ENCODE assay signal across 12 cellular contexts in genomic region chr5:124176692-124177091, GRCh38.
DNase-seq lines count a peak whose midpoint lies in the region; ATAC-seq, FAIRE-seq and TF ChIP-seq lines count a peak whose summit lies in the region.
"Had no signal": no experiment of that assay in that cellular context is flagged by ENCODE, and none has a peak within 500 bp of the region (broad histone marks: within the 10 kb centered on the region; RNA-seq: fewer than 3 reads in every experiment).

No MANE protein-coding gene starts in this region.

- no peaks in the 10 kb centered on the region for H3K27me3 Mint-ChIP-seq in activated CD4-positive, alpha-beta memory T cell treated with anti-CD3 and anti-CD28 coated beads for 36 hours
- no peaks in the 10 kb centered on the region for H3K27me3 Mint-ChIP-seq in activated T-helper 17 cell treated with anti-CD3 and anti-CD28 coated beads, Interleukin-2, amount 50 U/mL, for 72 hours

- no peak overlapping the region for H3K9ac ChIP-seq in H1 (replicated peaks in 1 of 4; ENCODE audit: extremely low read depth in 1 of 4, low read depth in 3 of 4, low read length in 3 of 4)

- no peak overlapping the region for H3K14ac ChIP-seq in H1 (ENCODE audit: insufficient read length)

- CTCF ChIA-PET in H1 (lab: Charles Lee; ENCODE audit: partially characterized antibody), result no interaction called here
- CTCF ChIA-PET in activated CD4-positive, alpha-beta memory T cell treated with anti-CD3 and anti-CD28 coated beads for 36 hours (lab: Charles Lee), result no interaction called here

- no peak overlapping the region for H3K4me3 Mint-ChIP-seq in activated CD4-positive, alpha-beta memory T cell treated with anti-CD3 and anti-CD28 coated beads for 36 hours
- no peak overlapping the region for H3K4me3 Mint-ChIP-seq in activated T-helper 17 cell treated with anti-CD3 and anti-CD28 coated beads, Interleukin-2, amount 50 U/mL, for 72 hours
- H3K4me3 Mint-ChIP-seq: stimulated activated effector memory CD8-positive, alpha-beta T cell treated with anti-CD3 and anti-CD28 coated beads, Interleukin-12 subunit alpha, Interleukin-12 subunit beta, amount 100 ng/mL, for 72 hours had no signal

- H3K23me2 ChIP-seq in H1 (ENCODE audit: low read depth, low read length), result no peaks in the 10 kb centered on the region

- H2AFZ ChIP-seq in H1 (ENCODE audit: low read length), result 0 out of 2 replicates have a peak overlapping the region, but pooled peaks have one; percentile 25

- no peak for TF ChIP-seq POLR2A in H1 (IDR thresholded peaks at IDR 0.05; ENCODE audit: control extremely low read depth in 1 of 2, low read depth in 2 of 2, low read length in 2 of 2)

- no peak overlapping the region for H2BK12ac ChIP-seq in H1 (ENCODE audit: low read depth, low read length)

- POLR2A ChIA-PET in H1 (lab: Charles Lee; ENCODE audit: partially characterized antibody), result no interaction called here
- POLR2A ChIA-PET in activated CD4-positive, alpha-beta memory T cell treated with anti-CD3 and anti-CD28 coated beads for 36 hours (lab: Charles Lee), result no interaction called here

- DNase-seq in NCI-H446 treated with DMSO at 0.1 percent for 48 hours (lab: John Stamatoyannopoulos, UW), result peak; percentile 85
- no peak for DNase-seq in H1 (ENCODE audit: low read depth in 1 of 2, low spot score in 2 of 2)
- peak; percentile 10 for DNase-seq in mucosa of gallbladder (ENCODE audit: low spot score)
- no peak for DNase-seq in activated CD4-positive, alpha-beta memory T cell treated with anti-CD3 and anti-CD28 coated beads for 36 hours
- DNase-seq: hippocampal formation, NCI-H1048, SJCRH30 had no signal

- no peaks in the 10 kb centered on the region for H3K27me3 ChIP-seq in H1 (replicated peaks in 1 of 4; ENCODE audit: control insufficient read depth in 3 of 4, extremely low read depth in 1 of 4, insufficient read depth in 3 of 4, low read length in 3 of 4)
- H3K27me3 ChIP-seq: SJCRH30 had no signal

- no peak overlapping the region for H4K91ac ChIP-seq in H1 (replicated peaks; ENCODE audit: insufficient read length, low read length)

- TF ChIP-seq RAD21 in H1 (IDR thresholded peaks at IDR 0.05 in 1 of 2, conservative IDR thresholded peaks at IDR 0.05 in 1 of 2; ENCODE audit: low read depth in 2 of 2, low read length in 2 of 2), result peak in 1 of 2 experiments; percentile 44; a peak in 2 of 4 replicates

- H3K79me1 ChIP-seq in H1 (ENCODE audit: low read depth, low read length), result no peaks in the 10 kb centered on the region

- peaks cover 16% of the 10 kb centered on the region for H3K9me3 Mint-ChIP-seq in activated CD4-positive, alpha-beta memory T cell treated with anti-CD3 and anti-CD28 coated beads for 36 hours
- peaks cover 9% of the 10 kb centered on the region for H3K9me3 Mint-ChIP-seq in activated T-helper 17 cell treated with anti-CD3 and anti-CD28 coated beads, Interleukin-2, amount 50 U/mL, for 72 hours

- H3K4me1 Mint-ChIP-seq in activated CD4-positive, alpha-beta memory T cell treated with anti-CD3 and anti-CD28 coated beads for 36 hours (ENCODE audit: low read depth), result no peaks in the 10 kb centered on the region
- H3K4me1 Mint-ChIP-seq in activated T-helper 17 cell treated with anti-CD3 and anti-CD28 coated beads, Interleukin-2, amount 50 U/mL, for 72 hours, result no peaks in the 10 kb centered on the region
- H3K4me1 Mint-ChIP-seq: stimulated activated effector memory CD8-positive, alpha-beta T cell treated with anti-CD3 and anti-CD28 coated beads, Interleukin-12 subunit alpha, Interleukin-12 subunit beta, amount 100 ng/mL, for 72 hours had no signal

- H3K18ac ChIP-seq in H1 (ENCODE audit: extremely low read depth, low read length), result no peak overlapping the region

- H3K36me3 Mint-ChIP-seq in activated CD4-positive, alpha-beta memory T cell treated with anti-CD3 and anti-CD28 coated beads for 36 hours, result no peaks in the 10 kb centered on the region
- no peaks in the 10 kb centered on the region for H3K36me3 Mint-ChIP-seq in activated T-helper 17 cell treated with anti-CD3 and anti-CD28 coated beads, Interleukin-2, amount 50 U/mL, for 72 hours (ENCODE audit: low read depth)
- H3K36me3 Mint-ChIP-seq: stimulated activated effector memory CD8-positive, alpha-beta T cell treated with anti-CD3 and anti-CD28 coated beads, Interleukin-12 subunit alpha, Interleukin-12 subunit beta, amount 100 ng/mL, for 72 hours had no signal

- H4K5ac ChIP-seq in H1 (ENCODE audit: insufficient read length, low read depth, low read length), result no peak overlapping the region

- H2BK5ac ChIP-seq in H1 (ENCODE audit: low read depth, low read length), result no peak overlapping the region

- no peak overlapping the region for H2BK15ac ChIP-seq in H1 (ENCODE audit: low read length)

- H3K27ac Mint-ChIP-seq in activated CD4-positive, alpha-beta memory T cell treated with anti-CD3 and anti-CD28 coated beads for 36 hours, result no peak overlapping the region
- H3K27ac Mint-ChIP-seq in activated T-helper 17 cell treated with anti-CD3 and anti-CD28 coated beads, Interleukin-2, amount 50 U/mL, for 72 hours, result no peak overlapping the region
- H3K27ac Mint-ChIP-seq: stimulated activated effector memory CD8-positive, alpha-beta T cell treated with anti-CD3 and anti-CD28 coated beads, Interleukin-12 subunit alpha, Interleukin-12 subunit beta, amount 100 ng/mL, for 72 hours had no signal

- peaks cover 4 to 15% of the 10 kb centered on the region in 2 experiments; a peak in 1 of 4 replicates for H3K9me3 ChIP-seq in H1 (ENCODE audit: insufficient read depth in 2 of 2, low read depth in 1 of 2, low read length in 1 of 2)
- H3K9me3 ChIP-seq: SJCRH30 had no signal

- H3K4me3 ChIP-seq in H1 (ENCODE audit: extremely low read depth in 1 of 4, insufficient read depth in 2 of 4, low read depth in 3 of 4, low read length in 4 of 4), result no peak overlapping the region
- H3K4me3 ChIP-seq: SJCRH30 had no signal

- no peak for FAIRE-seq in H1 (lab: Jason Lieb, UNC)

- no peaks in the 10 kb centered on the region; a peak in 1 of 8 replicates for H3K36me3 ChIP-seq in H1 (ENCODE audit: control insufficient read depth in 2 of 4, insufficient read depth in 4 of 4, low read length in 3 of 4)
- H3K36me3 ChIP-seq: SJCRH30 had no signal

- intact Hi-C loops in activated CD4-positive, alpha-beta memory T cell treated with anti-CD3 and anti-CD28 coated beads for 36 hours (cut with micrococcal nuclease), result no loop called here

- no peak overlapping the region for H3K4ac ChIP-seq in H1 (replicated peaks; ENCODE audit: insufficient read length, low read depth, low read length)

- H3K56ac ChIP-seq in H1 (replicated peaks; ENCODE audit: insufficient read length, low read depth, low read length), result no peak overlapping the region

- H3K27ac ChIP-seq in C4-2B (no peak overlapping the region), H1 (ENCODE audit: low read depth, low read length) (no peak overlapping the region)
- H3K27ac ChIP-seq: SJCRH30 had no signal

- H3K79me2 ChIP-seq in H1 (ENCODE audit: control insufficient read depth in 1 of 2, insufficient read depth in 2 of 2, low read length in 2 of 2), result no peaks in the 10 kb centered on the region

- ATAC-seq in GM18907 (IDR thresholded peaks at IDR 0.05; ENCODE audit: unreplicated experiment) (no peak), HG02588 (IDR thresholded peaks at IDR 0.05; ENCODE audit: unreplicated experiment) (no peak)
- ATAC-seq in activated T-helper 17 cell treated with anti-CD3 and anti-CD28 coated beads, Interleukin-2, amount 50 U/mL, for 72 hours (replicated peaks), result no peak
- ATAC-seq: stimulated activated effector memory CD8-positive, alpha-beta T cell treated with anti-CD3 and anti-CD28 coated beads, Interleukin-12 subunit alpha, Interleukin-12 subunit beta, amount 100 ng/mL, for 72 hours had no signal

- no peak overlapping the region for H4K8ac ChIP-seq in H1 (ENCODE audit: extremely low read depth, insufficient read depth, low read length)

- TF ChIP-seq CTCF in C4-2B (conservative IDR thresholded peaks at IDR 0.05) (peak; percentile 37), H1 (IDR thresholded peaks at IDR 0.05; ENCODE audit: control extremely low read depth in 1 of 3, insufficient read depth in 1 of 3, low read depth in 1 of 3, low read length in 3 of 3) (peak in 1 of 3 experiments; percentile 23; a peak in 1 of 4 replicates)

- no peak overlapping the region for H2BK120ac ChIP-seq in H1 (replicated peaks; ENCODE audit: low read depth, low read length)

- H3K23ac ChIP-seq in H1 (ENCODE audit: insufficient read length), result no peak overlapping the region

- H2BK20ac ChIP-seq in H1 (ENCODE audit: low read length), result peak overlapping the region; percentile 80; the same call in 1 of the 2 replicates

- no peak overlapping the region for H3K4me2 ChIP-seq in H1 (ENCODE audit: insufficient read depth in 1 of 2, low read depth in 2 of 2, low read length in 2 of 2)

- no peaks in the 10 kb centered on the region for H3K4me1 ChIP-seq in H1 (replicated peaks in 1 of 4; ENCODE audit: control insufficient read depth in 3 of 4, insufficient read depth in 4 of 4, low read length in 3 of 4)

- no peaks in the 10 kb centered on the region for H4K20me1 ChIP-seq in H1 (replicated peaks in 1 of 2; ENCODE audit: control insufficient read depth in 1 of 2, insufficient read depth in 2 of 2, low read length in 2 of 2)

- no peak for TF ChIP-seq EP300 in H1 (IDR thresholded peaks at IDR 0.05; ENCODE audit: borderline replicate concordance in 1 of 2, low read depth in 2 of 2, low read length in 2 of 2)

- H2AK5ac ChIP-seq in H1 (ENCODE audit: low read depth, low read length), result no peak overlapping the region

TF ChIP-seq in H1, 55 proteins besides CTCF, POLR2A, EP300 and RAD21 (continues in another document):
- TF ChIP-seq ATF3 (IDR thresholded peaks at IDR 0.05; ENCODE audit: insufficient read depth, low read depth, low read length), result no peak
- TF ChIP-seq FOSL1 (IDR thresholded peaks at IDR 0.05; ENCODE audit: insufficient read depth, low read depth, low read length), result no peak
- no peak for TF ChIP-seq HDAC2 (IDR thresholded peaks at IDR 0.05; ENCODE audit: borderline replicate concordance in 1 of 2, low read depth in 2 of 2, low read length in 2 of 2)
- TF ChIP-seq HDAC6 (IDR thresholded peaks at IDR 0.05; ENCODE audit: low read depth, low read length), result no peak
- no peak for TF ChIP-seq RXRA (IDR thresholded peaks at IDR 0.05; ENCODE audit: insufficient read depth, low read depth, low read length)
- TF ChIP-seq RBBP5 (IDR thresholded peaks at IDR 0.05; ENCODE audit: borderline replicate concordance, low read depth, low read length), result no peak
- no peak for TF ChIP-seq NANOG (IDR thresholded peaks at IDR 0.05; ENCODE audit: insufficient read depth, low read depth, low read length, poor library complexity, severe bottlenecking)
- no peak for TF ChIP-seq TBP (IDR thresholded peaks at IDR 0.05; ENCODE audit: low read depth, low read length)
- TF ChIP-seq RFX5 (IDR thresholded peaks at IDR 0.05; ENCODE audit: borderline replicate concordance, low read depth, low read length), result no peak
- no peak for TF ChIP-seq CBX8 (IDR thresholded peaks at IDR 0.05; ENCODE audit: borderline replicate concordance, low read depth, low read length)
- TF ChIP-seq GTF2F1 (IDR thresholded peaks at IDR 0.05; ENCODE audit: borderline replicate concordance, low read depth, low read length), result no peak

Comparison
In these comparisons a context has a peak if more than half of its experiments do, and no peak if none do; other contexts are left out.
1. DNase-seq: peak in NCI-H446 treated with DMSO at 0.1 percent for 48 hours (single experiment) and mucosa of gallbladder (single experiment); none in H1 (0 of 2) and activated CD4-positive, alpha-beta memory T cell treated with anti-CD3 and anti-CD28 coated beads for 36 hours (single experiment).